ENCODE assay signal across 8 cellular contexts in genomic region chr3:120567370-120568197, GRCh38. TPM values are rescaled to one million over a fixed set of nuclear protein-coding genes. Genes with fewer than 3 reads are reported as not detected.
DNase-seq lines count a peak whose midpoint lies in the region; ATAC-seq and TF ChIP-seq lines count a peak whose summit lies in the region.

No MANE protein-coding gene starts in this region.

- DNase-seq in cerebellar nuclear complex (lab: John Stamatoyannopoulos, UW) (peak; percentile 14 to 68), lung microvascular endothelial cell (ENCODE audit: low read depth in 2 of 2) (peak; percentile 51 to 52), HuH-7.5 (ENCODE audit: low spot score) (no peak), COLO829 (ENCODE audit: low spot score) (no peak), ecto neural progenitor cell (ENCODE audit: low spot score) (no peak)

- no peaks in the 10 kb centered on the region for H3K36me3 ChIP-seq in DOHH2 (ENCODE audit: control insufficient read depth, low read length)
- no peaks in the 10 kb centered on the region for H3K36me3 ChIP-seq in OCI-LY3 (replicated peaks; ENCODE audit: low read depth, low read length)

- H3K9ac ChIP-seq in OCI-LY3 (ENCODE audit: low read length), result peak overlapping the region; percentile 29; the same call in 1 of the 2 replicates

- H4K20me1 ChIP-seq in DOHH2 (ENCODE audit: control insufficient read depth, insufficient read depth, low read depth, low read length) (no peaks in the 10 kb centered on the region), OCI-LY3 (ENCODE audit: insufficient read depth, low read length) (no peaks in the 10 kb centered on the region)

- H3K4me2 ChIP-seq in DOHH2 (ENCODE audit: low read length), result peak overlapping the region; percentile 20; the same call in 1 of the 2 replicates
- H3K4me2 ChIP-seq in OCI-LY3 (ENCODE audit: low read length), result peak overlapping the region; percentile 61

- peak; percentile 69 for ATAC-seq in HG02884 (IDR thresholded peaks at IDR 0.05; ENCODE audit: unreplicated experiment)

- H3F3A ChIP-seq in DOHH2 (ENCODE audit: control insufficient read depth, insufficient read depth), result no peaks in the 10 kb centered on the region

- peaks cover 3% of the 10 kb centered on the region; the same call in 1 of the 2 replicates for H3K27me3 ChIP-seq in DOHH2 (ENCODE audit: control insufficient read depth, low read length)
- 0 out of 2 replicates have a peak, but pooled peaks cover 2% of the 10 kb centered on the region for H3K27me3 ChIP-seq in OCI-LY3 (ENCODE audit: low read depth, low read length)

- no peaks in the 10 kb centered on the region for H3K9me2 ChIP-seq in DOHH2 (replicated peaks; ENCODE audit: control insufficient read depth, low read length)

- TF ChIP-seq CTCF in DOHH2 (IDR thresholded peaks at IDR 0.05; ENCODE audit: low read depth, low read length, poor library complexity, severe bottlenecking) (peak; percentile 50), OCI-LY3 (IDR thresholded peaks at IDR 0.05; ENCODE audit: low read depth, low read length) (peak; percentile 47)

- H2AFZ ChIP-seq in OCI-LY3 (ENCODE audit: low read depth, low read length), result peak overlapping the region; percentile 85

- H3K4me3 ChIP-seq in DOHH2 (ENCODE audit: low read length) (no peak overlapping the region), OCI-LY3 (ENCODE audit: low read length) (peak overlapping the region; percentile 66)

- no peaks in the 10 kb centered on the region for H3K9me3 ChIP-seq in DOHH2 (ENCODE audit: control insufficient read depth, insufficient read depth, low read length)
- no peaks in the 10 kb centered on the region for H3K9me3 ChIP-seq in OCI-LY3 (ENCODE audit: insufficient read depth, low read length)

- H3K27ac ChIP-seq in DOHH2 (ENCODE audit: low read depth, low read length) (no peak overlapping the region), OCI-LY3 (ENCODE audit: low read length) (no peak overlapping the region)

- H3K4me1 ChIP-seq in DOHH2 (ENCODE audit: control insufficient read depth, low read length) (no peaks in the 10 kb centered on the region), OCI-LY3 (ENCODE audit: low read length) (peaks cover 5% of the 10 kb centered on the region)

- H3K79me2 ChIP-seq in DOHH2 (ENCODE audit: control insufficient read depth, low read length) (no peaks in the 10 kb centered on the region), OCI-LY3 (ENCODE audit: low read length) (no peaks in the 10 kb centered on the region)

RNA-seq across cellular contexts. Expression of gene NDUFB4, which starts 28.6 kb away (rescaled TPM):
- 23.8 and 24.6 TPM in 2 replicates for total RNA-seq in lung microvascular endothelial cell

Comparison
In these comparisons a context has a peak if more than half of its experiments do, and no peak if none do; other contexts are left out.
1. DNase-seq: peak in cerebellar nuclear complex (2 of 2) and lung microvascular endothelial cell (2 of 2); none in HuH-7.5 (single experiment), COLO829 (single experiment) and ecto neural progenitor cell (single experiment).